In the genomic region with DNA sequence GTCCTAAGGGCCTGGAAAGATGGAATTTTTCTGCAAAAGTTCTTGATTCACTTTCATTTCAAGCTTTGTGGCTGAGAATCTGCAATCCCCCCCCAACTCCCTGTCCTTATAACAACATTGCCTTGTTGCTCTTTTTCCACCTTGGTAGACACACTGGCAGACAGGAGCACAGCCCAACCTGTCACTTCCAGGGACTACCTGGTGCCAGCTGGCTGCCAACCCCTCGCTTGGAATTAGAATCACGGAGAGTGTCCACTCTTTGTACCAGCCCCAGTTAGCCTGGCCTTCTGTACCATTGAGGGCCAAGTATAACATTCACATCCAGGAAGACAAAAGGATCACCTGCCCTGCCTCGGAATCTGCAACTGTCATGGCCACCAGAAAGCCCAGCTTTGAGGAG, we compare ENCODE assay signal across 14 cellular contexts.
DNase-seq lines count a peak whose midpoint lies in the region; ATAC-seq and TF ChIP-seq lines count a peak whose summit lies in the region.
"Had no signal": no experiment of that assay in that cellular context is flagged by ENCODE, and none has a peak within 500 bp of the region (broad histone marks: within the 10 kb centered on the region; RNA-seq: fewer than 3 reads in every experiment).

No MANE protein-coding gene starts in this region.

- H3K4me3 ChIP-seq in esophagus muscularis mucosa (no peak overlapping the region), psoas muscle (no peak overlapping the region)
- H3K4me3 ChIP-seq in CD4-positive, alpha-beta memory T cell (ENCODE audit: low read length in 2 of 2) = no peak overlapping the region
- H3K4me3 ChIP-seq: GM23248 had no signal

- TF ChIP-seq CTCF in esophagus muscularis mucosa (IDR thresholded peaks at IDR 0.05) = no peak
- TF ChIP-seq CTCF in psoas muscle (IDR thresholded peaks at IDR 0.05) = no peak

- DNase-seq in cerebellum (ENCODE audit: low spot score) (peak; percentile 2), esophagus muscularis mucosa (ENCODE audit: extremely low spot score) (peak; percentile 68), psoas muscle (no peak), T1000 (lab: John Stamatoyannopoulos, UW) (no peak)
- no peak for DNase-seq in CD4-positive, alpha-beta memory T cell
- DNase-seq: C1 segment of cervical spinal cord; Caco-2; CD8-positive, alpha-beta T cell; DMS153; DND-41; GM23248; H7; HCEC 1CT had no signal

- no peaks in the 10 kb centered on the region for H3K9me3 Mint-ChIP-seq in CD4-positive, alpha-beta memory T cell
- H3K9me3 Mint-ChIP-seq: CD8-positive, alpha-beta T cell had no signal

- H3K9me3 ChIP-seq in esophagus muscularis mucosa (no peaks in the 10 kb centered on the region), psoas muscle (no peaks in the 10 kb centered on the region)
- H3K9me3 ChIP-seq in CD4-positive, alpha-beta memory T cell (ENCODE audit: control insufficient read depth in 1 of 2, low read length in 2 of 2) = no peaks in the 10 kb centered on the region
- H3K9me3 ChIP-seq: Caco-2 had no signal

- POLR2A ChIA-PET in CD4-positive, alpha-beta memory T cell (lab: Charles Lee; ENCODE audit: partially characterized antibody) = no interaction called here

- H3K27ac Mint-ChIP-seq in CD4-positive, alpha-beta memory T cell = no peak overlapping the region
- H3K27ac Mint-ChIP-seq: CD8-positive, alpha-beta T cell had no signal

- H3K4me1 Mint-ChIP-seq in CD4-positive, alpha-beta memory T cell = no peaks in the 10 kb centered on the region

- 88% methylated on average over 3 of the region's 3 CpGs for WGBS in esophagus muscularis mucosa
- 38 to 49% (median 40%) methylated on average over 3 of the region's 3 CpGs for WGBS in psoas muscle, 3 donors

- H3K4me1 ChIP-seq in esophagus muscularis mucosa (peaks cover 0 to 5% (median 0%) of the 10 kb centered on the region in 4 donors), psoas muscle (peaks cover 20% of the 10 kb centered on the region)
- no peaks in the 10 kb centered on the region for H3K4me1 ChIP-seq in CD4-positive, alpha-beta memory T cell (ENCODE audit: insufficient read depth, low read length)

- no peak for TF ChIP-seq POLR2A in esophagus muscularis mucosa (IDR thresholded peaks at IDR 0.05; ENCODE audit: low read depth)

- H3K27me3 ChIP-seq in esophagus muscularis mucosa (no peaks in the 10 kb centered on the region), psoas muscle (ENCODE audit: insufficient read depth in 3 of 3, low read length in 2 of 3) (no peaks in the 10 kb centered on the region)
- no peaks in the 10 kb centered on the region for H3K27me3 ChIP-seq in CD4-positive, alpha-beta memory T cell (ENCODE audit: insufficient read depth, low read length)

- H3K36me3 ChIP-seq in esophagus muscularis mucosa = peaks cover 4 to 49% (median 19%) of the 10 kb centered on the region in 4 donors
- peaks cover 3 to 46% of the 10 kb centered on the region in 2 donors for H3K36me3 ChIP-seq in psoas muscle (ENCODE audit: insufficient read depth in 1 of 2, low read depth in 1 of 2)
- H3K36me3 ChIP-seq in CD4-positive, alpha-beta memory T cell (ENCODE audit: insufficient read depth, low read length) = no peaks in the 10 kb centered on the region

- intact Hi-C loops in esophagus muscularis mucosa (cut with DNase I) (no loop called here), psoas muscle (cut with DNase I) (no loop called here)
- intact Hi-C loops in CD4-positive, alpha-beta memory T cell (cut with micrococcal nuclease) = no loop called here

- CTCF ChIA-PET in CD4-positive, alpha-beta memory T cell (lab: Charles Lee; ENCODE audit: partially characterized antibody) = interaction anchor here (1.1 kb wide), 1 partner anchor 18 kb away, joined by 6 read pairs; no protein-coding TSS in a partner anchor

- H3K27me3 Mint-ChIP-seq in CD4-positive, alpha-beta memory T cell = peaks cover 4 to 11% of the 10 kb centered on the region in 2 donors

- no peak for TF ChIP-seq EP300 in esophagus muscularis mucosa (IDR thresholded peaks at IDR 0.05)

- H3K4me3 Mint-ChIP-seq in CD4-positive, alpha-beta memory T cell = no peak overlapping the region
- H3K4me3 Mint-ChIP-seq: CD8-positive, alpha-beta T cell had no signal

- H3K27ac ChIP-seq in esophagus muscularis mucosa (replicated peaks in 1 of 4) (no peak overlapping the region), psoas muscle (peak overlapping the region; percentile 50)
- H3K27ac ChIP-seq in CD4-positive, alpha-beta memory T cell (ENCODE audit: low read depth, low read length) = no peak overlapping the region
- H3K27ac ChIP-seq: GM23248 had no signal

- ATAC-seq in psoas muscle (peak in 1 of 4 donors; percentile 14), HG02763 (IDR thresholded peaks at IDR 0.05; ENCODE audit: unreplicated experiment) (no peak)
- ATAC-seq: CD8-positive, alpha-beta T cell had no signal

- H3K36me3 Mint-ChIP-seq in CD4-positive, alpha-beta memory T cell = no peaks in the 10 kb centered on the region
- H3K36me3 Mint-ChIP-seq: CD8-positive, alpha-beta T cell had no signal

Comparison
In these comparisons a context has a peak if more than half of its experiments do, and no peak if none do; other contexts are left out.
1. DNase-seq: peak in cerebellum (single experiment) and esophagus muscularis mucosa (single experiment); none in psoas muscle (0 of 2), T1000 (single experiment) and CD4-positive, alpha-beta memory T cell (0 of 5).